ENCODE assay signal across 27 cellular contexts in genomic region chr10:117801691-117802090, GRCh38.
"Had no signal": no experiment of that assay in that cellular context is flagged by ENCODE, and none has a peak within 500 bp of the region (broad histone marks: within the 10 kb centered on the region; RNA-seq: fewer than 3 reads in every experiment).

No MANE protein-coding gene starts in this region.

- H3K4me2 ChIP-seq: neural progenitor cell had no signal

- H3K27me3 ChIP-seq: neural progenitor cell, right atrium auricular region, sigmoid colon, vagina had no signal

- H3K9ac ChIP-seq: neural progenitor cell had no signal

- H3K27ac ChIP-seq: coronary artery, esophagus muscularis mucosa, heart right ventricle, neural progenitor cell, prostate gland, right atrium auricular region, sigmoid colon, thoracic aorta, transverse colon, vagina had no signal

- DNase-seq: dermis blood vessel endothelial cell; effector memory CD4-positive, alpha-beta T cell; foreskin melanocyte; glutamatergic neuron; heart right ventricle; hippocampal formation; mesenchymal stem cell; mucosa of descending colon; naive B cell; nucleus accumbens; sigmoid colon; stimulated activated CD4-positive, alpha-beta T cell treated with anti-CD3 and anti-CD28 coated beads, Interleukin-2, amount 100 ng/mL, for 24 hours; stimulated activated CD4-positive, alpha-beta T cell treated with anti-CD3 and anti-CD28 coated beads, Interleukin-4, amount 100 ng/mL, for 24 hours; stimulated activated naive CD4-positive, alpha-beta T cell treated with Interleukin-2 at 50 U/mL for 16 hours; transverse colon had no signal

- H2AFZ ChIP-seq: neural progenitor cell had no signal

- H3K9me3 ChIP-seq: esophagus muscularis mucosa, heart right ventricle, mucosa of descending colon, prostate gland, right atrium auricular region, sigmoid colon, thoracic aorta, transverse colon, vagina had no signal

- FAIRE-seq: endothelial cell of umbilical vein, keratinocyte had no signal

- H3K4me3 ChIP-seq: coronary artery, esophagus muscularis mucosa, heart right ventricle, lung, mucosa of descending colon, neural progenitor cell, prostate gland, right atrium auricular region, sigmoid colon, thoracic aorta, transverse colon, vagina had no signal

- ATAC-seq: heart right ventricle; mucosa of descending colon; natural killer cell treated with Interleukin-12 subunit alpha and Interleukin-12 subunit beta and Interleukin-15 and Interleukin-18, amount 100 ng/mL, for 72 hours; stimulated activated effector memory CD8-positive, alpha-beta T cell treated with anti-CD3 and anti-CD28 coated beads, Interleukin-12 subunit alpha, Interleukin-12 subunit beta, amount 100 ng/mL, for 72 hours had no signal

- H3K36me3 ChIP-seq: esophagus muscularis mucosa, heart right ventricle, neural progenitor cell, prostate gland, right atrium auricular region, sigmoid colon, thoracic aorta, transverse colon, vagina had no signal

- H3K4me1 ChIP-seq: esophagus muscularis mucosa, heart right ventricle, prostate gland, right atrium auricular region, sigmoid colon, transverse colon, vagina had no signal
